ENCODE assay signal across 10 cellular contexts in genomic region chr2:151632993-151633592, GRCh38.
DNase-seq lines count a peak whose midpoint lies in the region; ATAC-seq and TF ChIP-seq lines count a peak whose summit lies in the region.
"Had no signal": no experiment of that assay in that cellular context is flagged by ENCODE, and none has a peak within 500 bp of the region (broad histone marks: within the 10 kb centered on the region; RNA-seq: fewer than 3 reads in every experiment).

No MANE protein-coding gene starts in this region.

- ATAC-seq in HG02763 (IDR thresholded peaks at IDR 0.05; ENCODE audit: unreplicated experiment) (no peak), GM21529 (IDR thresholded peaks at IDR 0.05; ENCODE audit: unreplicated experiment) (no peak), GM18868 (IDR thresholded peaks at IDR 0.05; ENCODE audit: unreplicated experiment) (no peak)
- ATAC-seq: stimulated activated naive B cell treated with anti-CD40 and anti-IgM and Interleukin-4, amounts not matched to agents 10 μg/mL and 1 μg/mL and 100 μg/mL, for 72 hours had no signal

- H3K27me3 ChIP-seq in MM.1S (replicated peaks; ENCODE audit: insufficient read depth, low read length): no peaks in the 10 kb centered on the region
- no peaks in the 10 kb centered on the region for H3K27me3 ChIP-seq in mammary epithelial cell (ENCODE audit: insufficient read depth, low read length)
- H3K27me3 ChIP-seq: neutrophil had no signal

- dilution Hi-C loops in mammary epithelial cell (cut with HindIII; ENCODE audit: low sequenced_read_pairs): no loop called here

- in situ Hi-C loops in G401 (cut with HindIII; ENCODE audit: low sequenced_read_pairs) (no loop called here), mammary epithelial cell (cut with MboI; ENCODE audit: low sequenced_read_pairs in 2 of 2) (loop anchor here in 1 of 2 donors (25.0 kb wide), 1 partner anchor 379 kb away; no protein-coding TSS in a partner anchor)

- DNase-seq in G401 (ENCODE audit: low spot score) (peak; percentile 12), MM.1S (peak; percentile 48), mammary epithelial cell (no peak), nephron progenitor cell (no peak), A172 (ENCODE audit: low spot score) (no peak)
- DNase-seq: stimulated activated naive B cell treated with anti-CD40 and anti-IgM and Interleukin-4, amounts not matched to agents 10 μg/mL and 1 μg/mL and 100 μg/mL, for 72 hours had no signal

- no peaks in the 10 kb centered on the region for H3K79me2 ChIP-seq in MM.1S (ENCODE audit: low read length)
- H3K79me2 ChIP-seq in mammary epithelial cell (ENCODE audit: insufficient read depth, low read length): no peaks in the 10 kb centered on the region

- peaks cover 19% of the 10 kb centered on the region for H3K9me3 Mint-ChIP-seq in nephron progenitor cell

- H3K36me3 Mint-ChIP-seq in nephron progenitor cell (ENCODE audit: low read depth): peaks cover 5% of the 10 kb centered on the region

- no peak overlapping the region for H3K4me3 ChIP-seq in MM.1S (ENCODE audit: low read length)
- H3K4me3 ChIP-seq in mammary epithelial cell (replicated peaks in 1 of 3; ENCODE audit: insufficient read depth in 1 of 3, low read depth in 2 of 3, low read length in 3 of 3): no peak overlapping the region

- peaks cover 14% of the 10 kb centered on the region for H3F3A ChIP-seq in MM.1S (ENCODE audit: insufficient read depth, low read length)

- H3K9ac ChIP-seq in MM.1S (ENCODE audit: low read length): no peak overlapping the region
- H3K9ac ChIP-seq in mammary epithelial cell (ENCODE audit: insufficient read depth, low read length): no peak overlapping the region

- BruUV-seq in mammary epithelial cell (replicated peaks; lab: Mats Ljungman, UMichigan): no TSS peak

- no peaks in the 10 kb centered on the region for H3K36me3 ChIP-seq in MM.1S (replicated peaks; ENCODE audit: insufficient read depth, low read length)
- no peaks in the 10 kb centered on the region for H3K36me3 ChIP-seq in mammary epithelial cell (ENCODE audit: insufficient read depth, low read length)
- H3K36me3 ChIP-seq: neutrophil had no signal

- no peak overlapping the region for H3K4me3 Mint-ChIP-seq in nephron progenitor cell
- H3K4me3 Mint-ChIP-seq: stimulated activated naive B cell treated with anti-CD40 and anti-IgM and Interleukin-4, amounts not matched to agents 10 μg/mL and 1 μg/mL and 100 μg/mL, for 72 hours had no signal

- H3K9me3 ChIP-seq in MM.1S (replicated peaks; ENCODE audit: insufficient read depth, low read length) (no peaks in the 10 kb centered on the region), mammary epithelial cell (replicated peaks; ENCODE audit: insufficient read depth, low read length) (peaks cover 2% of the 10 kb centered on the region)
- H3K9me3 ChIP-seq: neutrophil had no signal

- peak; percentile 51 for TF ChIP-seq CTCF in MM.1S (IDR thresholded peaks at IDR 0.05; ENCODE audit: low read length)
- TF ChIP-seq CTCF in mammary epithelial cell (conservative IDR thresholded peaks at IDR 0.05 in 1 of 2, IDR thresholded peaks at IDR 0.05 in 1 of 2; ENCODE audit: extremely low read depth in 1 of 2, insufficient read depth in 1 of 2, low read depth in 1 of 2, low read length in 2 of 2): peak; percentile 14 to 32
- peak; percentile 34 for TF ChIP-seq CTCF in nephron progenitor cell (IDR thresholded peaks at IDR 0.05)

- H3K4me1 ChIP-seq in MM.1S (ENCODE audit: low read length): peaks cover 12% of the 10 kb centered on the region
- no peaks in the 10 kb centered on the region for H3K4me1 ChIP-seq in mammary epithelial cell (ENCODE audit: insufficient read depth, low read length)

- H3K27ac Mint-ChIP-seq in nephron progenitor cell: no peak overlapping the region
- H3K27ac Mint-ChIP-seq: stimulated activated naive B cell treated with anti-CD40 and anti-IgM and Interleukin-4, amounts not matched to agents 10 μg/mL and 1 μg/mL and 100 μg/mL, for 72 hours had no signal

- intact Hi-C loops in mammary epithelial cell (cut with micrococcal nuclease): loop anchor here (10.0 kb wide), 1 partner anchor 392 kb away; no protein-coding TSS in a partner anchor

- H3K4me2 ChIP-seq in MM.1S (ENCODE audit: low read depth, low read length) (no peak overlapping the region), mammary epithelial cell (ENCODE audit: insufficient read depth, low read depth, low read length) (no peak overlapping the region)

- H3K27me3 Mint-ChIP-seq in nephron progenitor cell (ENCODE audit: low read depth, poor library complexity): no peaks in the 10 kb centered on the region
- H3K27me3 Mint-ChIP-seq: stimulated activated naive B cell treated with anti-CD40 and anti-IgM and Interleukin-4, amounts not matched to agents 10 μg/mL and 1 μg/mL and 100 μg/mL, for 72 hours had no signal

- CTCF ChIA-PET in mammary epithelial cell (lab: Charles Lee; ENCODE audit: low non-redundant PET): no interaction called here

- H2AFZ ChIP-seq in MM.1S (ENCODE audit: low read length) (0 out of 2 replicates have a peak overlapping the region, but pooled peaks have one; percentile 25), mammary epithelial cell (ENCODE audit: low read depth, low read length) (no peak overlapping the region)

- 0% methylated on average over 1 of the region's 1 CpG for WGBS in mammary epithelial cell (ENCODE audit: low coverage, missing lambda C conversion rate)

- H3K4me1 Mint-ChIP-seq in nephron progenitor cell: peaks cover 9% of the 10 kb centered on the region

- H3K27ac ChIP-seq in MM.1S (ENCODE audit: low read length): no peak overlapping the region
- H3K27ac ChIP-seq in mammary epithelial cell (ENCODE audit: insufficient read depth, low read depth, low read length): no peak overlapping the region
- H3K27ac ChIP-seq: neutrophil had no signal

- H3K9me2 ChIP-seq in MM.1S (replicated peaks; ENCODE audit: insufficient read depth, low read length): no peaks in the 10 kb centered on the region

- H4K20me1 ChIP-seq in MM.1S (ENCODE audit: insufficient read depth, low read length) (no peaks in the 10 kb centered on the region), mammary epithelial cell (ENCODE audit: insufficient read depth, low read length) (no peaks in the 10 kb centered on the region)

Comparison
In these comparisons a context has a peak if more than half of its experiments do, and no peak if none do; other contexts are left out.
1. DNase-seq: peak in G401 (single experiment) and MM.1S (single experiment); none in mammary epithelial cell (single experiment), nephron progenitor cell (single experiment) and A172 (single experiment).
2. Peak in every context shown above with its lines, with median percentiles within 50 percentile points of each other: CTCF ChIP-seq.